In genomic region chr18:36067118-36067957, GRCh38 we compare ENCODE assay signal across 1 cellular context.
TF ChIP-seq lines count a peak whose summit lies in the region.

RPRD1A (minus strand) TSS chr18:36067559; CDS start chr18:36067404, 155 bp downstream.

TF ChIP-seq in H1, 55 proteins besides CTCF, POLR2A, EP300 and RAD21 (continued from another document):
- TF ChIP-seq E2F6 (IDR thresholded peaks at IDR 0.05) (no peak), SAP30 (IDR thresholded peaks at IDR 0.05; ENCODE audit: insufficient read depth, insufficient replicate concordance, low read length) (peak; percentile 34), JUND (IDR thresholded peaks at IDR 0.05; ENCODE audit: low read length) (peak; percentile 31; the same call in 1 of the 2 replicates), FOSL1 (IDR thresholded peaks at IDR 0.05; ENCODE audit: insufficient read depth, low read depth, low read length) (no peak), KDM4A (IDR thresholded peaks at IDR 0.05; ENCODE audit: low read depth, low read length, severe bottlenecking) (peak; percentile 62), TAF7 (optimal IDR thresholded peaks at IDR 0.05; ENCODE audit: borderline replicate concordance, low read depth, low read length) (peak; percentile 58), CEBPB (IDR thresholded peaks at IDR 0.05; ENCODE audit: low read depth, low read length) (no peak; the same call in 1 of the 2 replicates), NANOG (IDR thresholded peaks at IDR 0.05; ENCODE audit: insufficient read depth, low read depth, low read length, poor library complexity, severe bottlenecking) (no peak), SIN3A (conservative IDR thresholded peaks at IDR 0.05 in 1 of 2, IDR thresholded peaks at IDR 0.05 in 1 of 2; ENCODE audit: low read depth in 1 of 2, low read length in 2 of 2) (peak in 1 of 2 experiments; percentile 64; a peak in 1 of 4 replicates), YY1 (IDR thresholded peaks at IDR 0.05; ENCODE audit: low read depth, low read length) (peak; percentile 96), RXRA (IDR thresholded peaks at IDR 0.05; ENCODE audit: insufficient read depth, low read depth, low read length) (no peak), MAFK (IDR thresholded peaks at IDR 0.05; ENCODE audit: low read depth, low read length) (no peak), CREB1 (IDR thresholded peaks at IDR 0.05) (peak; percentile 92), NRF1 (IDR thresholded peaks at IDR 0.05; ENCODE audit: low read depth, low read length) (no peak), EGR1 (IDR thresholded peaks at IDR 0.05; ENCODE audit: borderline replicate concordance, low read depth, low read length) (no peak), HDAC2 (IDR thresholded peaks at IDR 0.05; ENCODE audit: borderline replicate concordance in 1 of 2, low read depth in 2 of 2, low read length in 2 of 2) (0 out of 4 replicates have a peak, but pooled peaks of 1 of the 2 experiments have one; percentile 88), PHF8 (conservative IDR thresholded peaks at IDR 0.05; ENCODE audit: low read depth, low read length) (peak; percentile 95), TEAD4 (IDR thresholded peaks at IDR 0.05; ENCODE audit: low read depth, low read length) (no peak), RBBP5 (IDR thresholded peaks at IDR 0.05; ENCODE audit: borderline replicate concordance, low read depth, low read length) (peak; percentile 92; the same call in 1 of the 2 replicates), POLR2AphosphoS5 (IDR thresholded peaks at IDR 0.05; ENCODE audit: low read depth, low read length) (peak; percentile 74), GABPA (IDR thresholded peaks at IDR 0.05; ENCODE audit: borderline replicate concordance, insufficient read depth, low read length) (no peak)
